ENCODE assay signal across 28 cellular contexts in the genomic region with DNA sequence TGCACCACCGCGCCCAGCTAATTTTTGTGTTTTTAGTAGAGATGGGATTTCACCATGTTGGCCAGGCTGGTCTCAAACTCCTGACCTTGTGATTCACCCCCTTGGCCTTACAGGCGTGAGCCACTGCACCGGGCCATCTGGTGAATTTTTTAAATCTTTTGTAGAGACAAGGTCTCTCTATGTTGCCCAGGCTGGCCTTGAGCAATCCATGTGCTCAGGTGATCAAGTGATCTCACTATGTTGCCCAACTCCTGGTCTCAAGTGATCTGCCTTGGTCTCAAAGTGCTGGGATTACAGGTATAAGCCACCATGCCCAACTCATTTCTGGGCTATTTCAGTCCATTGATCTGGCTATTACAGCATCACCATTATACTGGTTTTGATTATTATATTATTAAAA.
"Had no signal": no experiment of that assay in that cellular context is flagged by ENCODE, and none has a peak within 500 bp of the region (broad histone marks: within the 10 kb centered on the region; RNA-seq: fewer than 3 reads in every experiment).

No MANE protein-coding gene starts in this region.

- H3K27me3 ChIP-seq: gastrocnemius medialis, left lung, neutrophil, pancreas, right lobe of liver, transverse colon, vagina had no signal

- H3K36me3 ChIP-seq: gastrocnemius medialis, left lung, neutrophil, pancreas, right lobe of liver, suprapubic skin, transverse colon, vagina had no signal

- H3K27me3 Mint-ChIP-seq: naive B cell, progenitor cell of endocrine pancreas had no signal

- H3K27ac ChIP-seq: gastrocnemius medialis, left lung, neutrophil, pancreas, right lobe of liver, suprapubic skin, transverse colon, vagina had no signal

- DNase-seq: cortex of kidney; effector memory CD8-positive, alpha-beta T cell; gastrocnemius medialis; head of caudate nucleus; kidney; left cardiac atrium; left lung; mesenchymal stem cell; mucosa of descending colon; naive B cell; pancreas; right lobe of liver; stimulated activated CD4-positive, alpha-beta T cell treated with anti-CD3 and anti-CD28 coated beads, Interleukin-12 subunit alpha, Interleukin-12 subunit beta, amount 100 ng/mL, for 4 hours; stimulated activated CD4-positive, alpha-beta T cell treated with anti-CD3 and anti-CD28 coated beads, Interleukin-1b, Interleukin-23, amount 100 ng/mL, for 48 hours; stimulated activated CD4-positive, alpha-beta T cell treated with anti-CD3 and anti-CD28 coated beads, Interleukin-4, amount 100 ng/mL, for 1 hour; stimulated activated CD8-positive, alpha-beta memory T cell treated with anti-CD3 and anti-CD28 coated beads, Interleukin-4, amount 100 ng/mL, for 48 hours; stimulated activated naive CD4-positive, alpha-beta T cell; stimulated activated naive CD8-positive, alpha-beta T cell treated with anti-CD3 and anti-CD28 coated beads, Interleukin-15, amount 100 ng/mL, for 72 hours; transverse colon had no signal

- H3K27ac Mint-ChIP-seq: effector memory CD8-positive, alpha-beta T cell; mesothelial cell of epicardium; naive B cell; natural killer cell treated with Interleukin-12 subunit alpha and Interleukin-12 subunit beta and Interleukin-15 and Interleukin-18, amount 100 ng/mL, for 72 hours; progenitor cell of endocrine pancreas; stimulated activated naive CD8-positive, alpha-beta T cell treated with anti-CD3 and anti-CD28 coated beads, Interleukin-15, amount 100 ng/mL, for 72 hours had no signal

- H3K9me3 Mint-ChIP-seq: effector memory CD8-positive, alpha-beta T cell; mesothelial cell of epicardium; naive B cell; natural killer cell treated with Interleukin-12 subunit alpha and Interleukin-12 subunit beta and Interleukin-15 and Interleukin-18, amount 100 ng/mL, for 72 hours; neural crest cell; stimulated activated naive CD8-positive, alpha-beta T cell treated with anti-CD3 and anti-CD28 coated beads, Interleukin-15, amount 100 ng/mL, for 72 hours had no signal

- H3K4me3 ChIP-seq: gastrocnemius medialis, left lung, mucosa of descending colon, pancreas, right lobe of liver, smooth muscle cell, suprapubic skin, transverse colon, vagina had no signal

- H3K4me1 ChIP-seq: gastrocnemius medialis, left lung, pancreas, right lobe of liver, suprapubic skin, transverse colon, vagina had no signal

- H3K4me2 ChIP-seq: smooth muscle cell had no signal

- H3K4me1 Mint-ChIP-seq: mesothelial cell of epicardium; naive B cell; neural crest cell; stimulated activated naive CD8-positive, alpha-beta T cell treated with anti-CD3 and anti-CD28 coated beads, Interleukin-15, amount 100 ng/mL, for 72 hours had no signal

- H3K36me3 Mint-ChIP-seq: mesothelial cell of epicardium; naive B cell; natural killer cell treated with Interleukin-12 subunit alpha and Interleukin-12 subunit beta and Interleukin-15 and Interleukin-18, amount 100 ng/mL, for 72 hours had no signal

- H3K9me3 ChIP-seq: gastrocnemius medialis, left lung, mucosa of descending colon, neutrophil, pancreas, right lobe of liver, suprapubic skin, transverse colon, vagina had no signal

- H3K4me3 Mint-ChIP-seq: effector memory CD8-positive, alpha-beta T cell; mesothelial cell of epicardium; naive B cell; natural killer cell treated with Interleukin-12 subunit alpha and Interleukin-12 subunit beta and Interleukin-15 and Interleukin-18, amount 100 ng/mL, for 72 hours; neural crest cell; stimulated activated naive CD8-positive, alpha-beta T cell treated with anti-CD3 and anti-CD28 coated beads, Interleukin-15, amount 100 ng/mL, for 72 hours had no signal

- ATAC-seq: effector memory CD8-positive, alpha-beta T cell; esophagus mucosa; gastrocnemius medialis; left cardiac atrium; left lung; mucosa of descending colon; natural killer cell treated with Interleukin-12 subunit alpha and Interleukin-12 subunit beta and Interleukin-15 and Interleukin-18, amount 100 ng/mL, for 72 hours; pancreas; right lobe of liver; stimulated activated naive CD8-positive, alpha-beta T cell treated with anti-CD3 and anti-CD28 coated beads, Interleukin-15, amount 100 ng/mL, for 72 hours had no signal
